ENCODE assay signal across 17 cellular contexts in the genomic region with DNA sequence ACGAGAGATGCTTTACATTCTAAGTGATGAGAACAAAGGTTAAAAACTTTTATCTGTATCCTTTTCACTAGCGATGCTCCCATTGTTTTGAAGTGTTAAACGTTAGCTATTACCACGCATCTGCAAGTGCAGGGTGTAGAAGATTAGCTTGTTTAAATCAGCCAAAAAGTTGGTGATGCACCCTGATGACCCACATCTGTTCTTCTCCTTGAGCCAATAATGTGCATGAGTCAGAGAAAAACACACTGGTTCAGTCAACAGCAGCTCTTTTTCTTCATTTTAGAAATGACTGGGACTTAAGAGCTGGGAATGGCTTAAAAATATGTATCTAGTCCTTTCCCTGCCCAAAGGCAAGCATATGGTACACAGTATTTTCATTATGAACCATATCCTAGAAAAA.
A peak's percentile ranks its signal among the peaks of the same experiment; 100 is the strongest.
DNase-seq lines count a peak whose midpoint lies in the region; ATAC-seq and TF ChIP-seq lines count a peak whose summit lies in the region.
"Had no signal": no experiment of that assay in that cellular context is flagged by ENCODE, and none has a peak within 500 bp of the region (broad histone marks: within the 10 kb centered on the region; RNA-seq: fewer than 3 reads in every experiment).

No MANE protein-coding gene starts in this region.

- TF ChIP-seq CTCF in chondrocyte (IDR thresholded peaks at IDR 0.05), result no peak

- no peaks in the 10 kb centered on the region for H3K27me3 Mint-ChIP-seq in chondrocyte (ENCODE audit: low read depth)
- H3K27me3 Mint-ChIP-seq in naive thymus-derived CD8-positive, alpha-beta T cell, result peaks cover 0 to 4% (median 0%) of the 10 kb centered on the region in 5 donors
- H3K27me3 Mint-ChIP-seq: naive B cell, progenitor cell of endocrine pancreas had no signal

- H3K9me3 Mint-ChIP-seq in chondrocyte (ENCODE audit: low read depth), result no peaks in the 10 kb centered on the region
- H3K9me3 Mint-ChIP-seq in naive thymus-derived CD8-positive, alpha-beta T cell, result peaks cover 0 to 1% (median 0%) of the 10 kb centered on the region in 9 donors

- H3K27ac Mint-ChIP-seq in chondrocyte (ENCODE audit: unreplicated experiment), result peak overlapping the region; percentile 12
- H3K27ac Mint-ChIP-seq in naive thymus-derived CD8-positive, alpha-beta T cell, result no peak overlapping the region
- H3K27ac Mint-ChIP-seq: naive B cell, progenitor cell of endocrine pancreas had no signal

- no peaks in the 10 kb centered on the region for H3K36me3 Mint-ChIP-seq in chondrocyte (ENCODE audit: low read depth)
- H3K36me3 Mint-ChIP-seq in naive thymus-derived CD8-positive, alpha-beta T cell, result no peaks in the 10 kb centered on the region
- H3K36me3 Mint-ChIP-seq: naive B cell had no signal

- intact Hi-C loops in Right ventricle myocardium superior (cut with DNase I) (no loop called here), cardiac septum (cut with DNase I) (no loop called here), aorta (cut with DNase I) (no loop called here)

- POLR2A ChIA-PET in naive thymus-derived CD8-positive, alpha-beta T cell (lab: Charles Lee), result no interaction called here

- no peaks in the 10 kb centered on the region for H3K4me1 ChIP-seq in aorta (ENCODE audit: control insufficient read depth in 1 of 2, insufficient read depth in 2 of 2, low read length in 2 of 2)
- H3K4me1 ChIP-seq: breast epithelium had no signal

- H3K27me3 ChIP-seq in aorta (ENCODE audit: control insufficient read depth in 1 of 2, insufficient read depth in 2 of 2, low read length in 1 of 2), result no peaks in the 10 kb centered on the region
- H3K27me3 ChIP-seq: breast epithelium, esophagus squamous epithelium had no signal

- H3K4me1 Mint-ChIP-seq in chondrocyte (ENCODE audit: low read depth), result peaks cover 34% of the 10 kb centered on the region
- no peaks in the 10 kb centered on the region for H3K4me1 Mint-ChIP-seq in naive thymus-derived CD8-positive, alpha-beta T cell
- H3K4me1 Mint-ChIP-seq: naive B cell had no signal

- H3K27ac ChIP-seq in aorta (ENCODE audit: low read depth in 1 of 2, low read length in 2 of 2), result no peak overlapping the region
- H3K27ac ChIP-seq: breast epithelium had no signal

- no peak overlapping the region for H3K4me3 Mint-ChIP-seq in chondrocyte (ENCODE audit: unreplicated experiment)
- no peak overlapping the region for H3K4me3 Mint-ChIP-seq in naive thymus-derived CD8-positive, alpha-beta T cell
- H3K4me3 Mint-ChIP-seq: naive B cell had no signal

- WGBS in aorta, 2 donors, result 65 to 69% methylated on average over 4 of the region's 4 CpGs

- H3K36me3 ChIP-seq in aorta (ENCODE audit: control insufficient read depth in 1 of 2, insufficient read depth in 2 of 2, low read length in 1 of 2), result no peaks in the 10 kb centered on the region
- H3K36me3 ChIP-seq: breast epithelium, esophagus squamous epithelium had no signal

- no peaks in the 10 kb centered on the region for H3K9me3 ChIP-seq in aorta (ENCODE audit: control insufficient read depth, low read length)
- H3K9me3 ChIP-seq: breast epithelium, esophagus squamous epithelium had no signal

- peak; percentile 82 for ATAC-seq in Right ventricle myocardium superior (ENCODE audit: poor library complexity)
- ATAC-seq in aorta (ENCODE audit: low FRiP score), result peak; percentile 34
- ATAC-seq in HG02981 (IDR thresholded peaks at IDR 0.05; ENCODE audit: unreplicated experiment), result no peak
- no peak for ATAC-seq in naive thymus-derived CD8-positive, alpha-beta T cell

- DNase-seq in Right ventricle myocardium superior (no peak), cardiac septum (ENCODE audit: low spot score) (no peak), chondrocyte (ENCODE audit: low spot score) (no peak), hepatic stellate cell (ENCODE audit: low spot score) (peak; percentile 19), aorta (no peak), CD1c-positive myeloid dendritic cell (ENCODE audit: extremely low spot score) (no peak)
- no peak for DNase-seq in naive thymus-derived CD8-positive, alpha-beta T cell
- DNase-seq: activated CD8-positive, alpha-beta memory T cell treated with anti-CD3 and anti-CD28 coated beads, Interleukin-2, amount 50 U/mL, for 48 hours; effector CD4-positive, alpha-beta T cell; esophagus squamous epithelium; naive B cell; NCI-H187; NCI-H510A treated with DMSO at 0.1 percent for 48 hours; stimulated activated naive CD4-positive, alpha-beta T cell treated with Interleukin-2 at 50 U/mL for 16 hours had no signal

- H3K4me3 ChIP-seq in aorta (ENCODE audit: low read length in 2 of 2), result no peak overlapping the region
- H3K4me3 ChIP-seq: breast epithelium, esophagus squamous epithelium had no signal

Comparison
In these comparisons a context has a peak if more than half of its experiments do, and no peak if none do; other contexts are left out.
1. ATAC-seq: peak in Right ventricle myocardium superior (single experiment) and aorta (single experiment); none in HG02981 (single experiment) and naive thymus-derived CD8-positive, alpha-beta T cell (0 of 2).